ENCODE assay signal across 8 cellular contexts in the genomic region with DNA sequence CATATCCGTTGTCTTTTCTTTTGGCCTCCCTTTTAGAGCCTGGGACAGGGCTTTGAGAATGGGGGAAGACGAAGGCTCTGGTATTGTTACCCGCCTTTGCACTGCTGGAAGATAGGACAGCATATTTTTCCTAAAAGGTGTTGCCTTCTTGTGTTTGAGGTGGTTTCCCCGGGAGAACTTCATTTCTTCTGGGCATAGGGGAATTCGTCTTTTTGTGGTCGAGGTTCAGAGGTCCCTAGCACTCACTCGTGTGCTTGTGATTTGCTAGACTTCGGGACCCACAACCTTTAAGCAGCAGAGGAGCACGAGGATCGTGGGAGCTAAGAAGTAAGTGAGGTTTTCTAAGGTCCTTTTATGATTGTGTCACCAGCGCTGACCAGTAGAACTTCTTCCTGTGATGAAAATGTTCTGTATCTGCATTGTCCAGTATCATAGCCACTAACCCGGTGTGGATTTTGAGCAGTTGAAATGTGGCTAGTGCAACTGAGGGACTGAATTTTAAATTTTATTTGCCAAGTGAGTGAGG. TPM values are rescaled to one million over a fixed set of nuclear protein-coding genes. Genes with fewer than 3 reads are reported as not detected.
DNase-seq lines count a peak whose midpoint lies in the region; ATAC-seq and TF ChIP-seq lines count a peak whose summit lies in the region.

No MANE protein-coding gene starts in this region.

- peaks cover 13% of the 10 kb centered on the region for H3K36me3 Mint-ChIP-seq in activated naive CD4-positive, alpha-beta T cell treated with anti-CD3 and anti-CD28 coated beads, Interleukin-2, amount 50 U/mL, for 24 hours
- H3K36me3 Mint-ChIP-seq in immature natural killer cell = peaks cover 0 to 11% (median 3%) of the 10 kb centered on the region in 3 donors

- peak overlapping the region; percentile 63 for H3K27ac ChIP-seq in subcutaneous abdominal adipose tissue (ENCODE audit: low read depth, low read length)

- peak overlapping the region; percentile 95 for H3K27ac Mint-ChIP-seq in activated naive CD4-positive, alpha-beta T cell treated with anti-CD3 and anti-CD28 coated beads, Interleukin-2, amount 50 U/mL, for 24 hours
- H3K27ac Mint-ChIP-seq in immature natural killer cell = peak overlapping the region; percentile 74 to 93 (median 86)

- peak overlapping the region; percentile 100 for H3K4me3 ChIP-seq in BE2C (ENCODE audit: low read depth, low read length)
- peak overlapping the region; percentile 91 for H3K4me3 ChIP-seq in HFF-Myc (replicated peaks; ENCODE audit: low read depth, low read length)
- H3K4me3 ChIP-seq in subcutaneous abdominal adipose tissue (ENCODE audit: low read depth in 1 of 5, low read length in 5 of 5) = peak overlapping the region; percentile 70 to 98 (median 87)

- H3K4me1 Mint-ChIP-seq in activated naive CD4-positive, alpha-beta T cell treated with anti-CD3 and anti-CD28 coated beads, Interleukin-2, amount 50 U/mL, for 24 hours = peaks cover 54% of the 10 kb centered on the region
- peaks cover 56 to 67% of the 10 kb centered on the region in 2 donors for H3K4me1 Mint-ChIP-seq in immature natural killer cell

- no peak for ATAC-seq in GM21825 (IDR thresholded peaks at IDR 0.05; ENCODE audit: unreplicated experiment)

- in situ Hi-C loops in G401 (cut with HindIII; ENCODE audit: low sequenced_read_pairs) = no loop called here

- H3K9me3 Mint-ChIP-seq in activated naive CD4-positive, alpha-beta T cell treated with anti-CD3 and anti-CD28 coated beads, Interleukin-2, amount 50 U/mL, for 24 hours = peaks cover 4% of the 10 kb centered on the region
- H3K9me3 Mint-ChIP-seq in immature natural killer cell = peaks cover 0 to 8% (median 0%) of the 10 kb centered on the region in 6 donors

- H3K4me1 ChIP-seq in BE2C (peaks cover 4% of the 10 kb centered on the region; the same call in 1 of the 2 replicates), subcutaneous abdominal adipose tissue (ENCODE audit: control insufficient read depth in 5 of 5, insufficient read depth in 5 of 5, low read length in 5 of 5) (peaks cover 6 to 28% (median 24%) of the 10 kb centered on the region in 5 donors)

- no peaks in the 10 kb centered on the region for H3K27me3 Mint-ChIP-seq in activated naive CD4-positive, alpha-beta T cell treated with anti-CD3 and anti-CD28 coated beads, Interleukin-2, amount 50 U/mL, for 24 hours
- H3K27me3 Mint-ChIP-seq in immature natural killer cell (ENCODE audit: low read depth in 3 of 3) = peaks cover 4 to 17% (median 8%) of the 10 kb centered on the region in 3 donors

- H3K4me3 Mint-ChIP-seq in activated naive CD4-positive, alpha-beta T cell treated with anti-CD3 and anti-CD28 coated beads, Interleukin-2, amount 50 U/mL, for 24 hours = peak overlapping the region; percentile 94
- H3K4me3 Mint-ChIP-seq in immature natural killer cell = peak overlapping the region; percentile 90 to 96 (median 94)

- peak overlapping the region; percentile 75 to 96 (median 81) for H3K9ac ChIP-seq in subcutaneous abdominal adipose tissue (ENCODE audit: low read length in 5 of 5)

- no peaks in the 10 kb centered on the region for H3K9me3 ChIP-seq in BE2C
- peaks cover 13 to 27% (median 20%) of the 10 kb centered on the region in 5 donors for H3K9me3 ChIP-seq in subcutaneous abdominal adipose tissue (ENCODE audit: control insufficient read depth in 5 of 5, low read length in 5 of 5)

- DNase-seq in BE2C (no peak), HFF-Myc (ENCODE audit: extremely low read depth, low read depth) (no peak), immature natural killer cell (no peak), cortex of kidney (lab: John Stamatoyannopoulos, UW) (no peak), G401 (ENCODE audit: low spot score) (no peak)

- H3K36me3 ChIP-seq in BE2C = no peaks in the 10 kb centered on the region
- H3K36me3 ChIP-seq in subcutaneous abdominal adipose tissue (ENCODE audit: control insufficient read depth in 5 of 5, insufficient read depth in 5 of 5, low read length in 5 of 5) = no peaks in the 10 kb centered on the region

- H3K27me3 ChIP-seq in BE2C = no peaks in the 10 kb centered on the region
- no peaks in the 10 kb centered on the region for H3K27me3 ChIP-seq in subcutaneous abdominal adipose tissue (ENCODE audit: control insufficient read depth in 5 of 5, insufficient read depth in 4 of 5, low read length in 5 of 5)

- TF ChIP-seq CTCF in BE2C (IDR thresholded peaks at IDR 0.05; ENCODE audit: low read depth, low read length) (no peak), HFF-Myc (IDR thresholded peaks at IDR 0.05; ENCODE audit: low read depth, low read length, missing control alignments) (no peak)

RNA-seq across cellular contexts. Expression of gene ZNF512, which starts 0.6 kb away (rescaled TPM):
- polyA plus RNA-seq in BE2C (2012; ENCODE audit: insufficient read depth, insufficient read length, low read depth) = 36.8 TPM
- 10 to 100 TPM; 17.4 to 23.4 (median 23.3) TPM for polyA plus RNA-seq in immature natural killer cell
- not detected in 2 replicates for total RNA-seq in G401 (2014; rRNA removed; shearing (Covaris generic))

RNA-seq across cellular contexts. Expression of gene CCDC121, which starts 45.4 kb away (rescaled TPM):
- 4.1 TPM for polyA plus RNA-seq in BE2C (2012; ENCODE audit: insufficient read depth, insufficient read length, low read depth)
- 1 to 10 TPM in 2 of 3 donors, not detected in 1; 1.1 to 2.9 TPM for polyA plus RNA-seq in immature natural killer cell
- 2.9 and 4.2 TPM in 2 replicates for total RNA-seq in G401 (2014; rRNA removed; shearing (Covaris generic))

RNA-seq across cellular contexts. Expression of gene GPN1, which starts 45.4 kb away (rescaled TPM):
- 35.7 TPM for polyA plus RNA-seq in BE2C (2012; ENCODE audit: insufficient read depth, insufficient read length, low read depth)
- 100 to 1,000 TPM in 1 of 3 donors, 10 to 100 TPM in 2; 89.9 to 125 (median 92.1) TPM for polyA plus RNA-seq in immature natural killer cell
- total RNA-seq in G401 (2014; rRNA removed; shearing (Covaris generic)) = 45.7 and 63.6 TPM in 2 replicates
